ENCODE assay signal across 16 cellular contexts in the genomic region with DNA sequence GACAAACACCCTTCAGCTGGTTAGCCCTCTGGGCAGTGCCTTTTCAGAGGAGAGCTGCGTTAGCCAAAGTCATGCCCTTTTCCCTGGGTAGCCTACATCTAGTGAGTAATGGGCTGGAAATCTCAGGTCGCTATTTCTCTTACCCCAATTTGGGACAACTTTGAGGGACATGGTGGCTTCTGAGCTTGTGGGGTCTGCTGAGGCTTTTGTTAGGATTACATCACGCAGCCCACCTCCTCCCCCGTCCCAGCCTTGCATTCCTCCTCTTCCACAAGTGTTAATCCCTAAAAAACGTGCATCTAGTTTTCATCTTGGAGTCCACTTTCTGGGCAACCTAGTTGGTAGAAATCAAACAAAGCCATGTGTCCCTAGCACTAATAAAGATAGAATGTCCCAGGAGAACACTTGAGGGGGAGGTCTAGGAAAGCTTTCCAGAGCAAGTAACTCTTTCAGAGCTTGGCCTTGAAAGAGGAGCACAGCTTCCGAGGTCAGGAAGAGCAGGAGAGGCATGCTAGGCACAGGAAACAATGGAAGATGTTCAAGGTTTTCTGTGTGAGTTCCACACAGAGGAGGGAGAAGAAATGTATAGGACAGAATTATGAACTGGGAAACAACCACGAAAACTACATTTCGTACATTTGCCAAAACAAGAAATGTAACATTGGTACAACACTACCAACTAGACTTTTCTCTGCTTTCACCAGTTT. TPM values are rescaled to one million over a fixed set of nuclear protein-coding genes. Genes with fewer than 3 reads are reported as not detected.
DNase-seq lines count a peak whose midpoint lies in the region; ATAC-seq and TF ChIP-seq lines count a peak whose summit lies in the region.
"Had no signal": no experiment of that assay in that cellular context is flagged by ENCODE, and none has a peak within 500 bp of the region (broad histone marks: within the 10 kb centered on the region; RNA-seq: fewer than 3 reads in every experiment).

No MANE protein-coding gene starts in this region.

- intact Hi-C loops in right cardiac atrium (cut with DNase I) (no loop called here), left cardiac atrium (cut with DNase I) (loop anchor here (5.0 kb wide), 2 partner anchors 64 to 69 kb away; a partner anchor contains a TSS)

- no peak overlapping the region for H3K4me3 ChIP-seq in right cardiac atrium (ENCODE audit: low read length)
- no peak overlapping the region for H3K4me3 ChIP-seq in stomach smooth muscle (ENCODE audit: low read length in 2 of 2)

- no peaks in the 10 kb centered on the region for H3K27me3 Mint-ChIP-seq in T-helper 17 cell
- peaks cover 7% of the 10 kb centered on the region for H3K27me3 Mint-ChIP-seq in glutamatergic neuron (ENCODE audit: unreplicated experiment)

- H3K27ac ChIP-seq in right cardiac atrium (ENCODE audit: low read length) (peak overlapping the region; percentile 5), stomach smooth muscle (ENCODE audit: low read length) (peak overlapping the region; percentile 24)
- H3K27ac ChIP-seq: WERI-Rb-1 had no signal

- no peak for DNase-seq in right cardiac atrium
- no peak for DNase-seq in left cardiac atrium
- DNase-seq in T-helper 17 cell, result no peak
- no peak for DNase-seq in glutamatergic neuron
- DNase-seq in stimulated activated CD4-positive, alpha-beta T cell treated with anti-CD3 and anti-CD28 coated beads, Interleukin-15, amount 100 ng/mL, for 24 hours, result no peak
- DNase-seq in cerebellar nuclear complex (lab: John Stamatoyannopoulos, UW), result no peak
- DNase-seq: kidney glomerular epithelial cell; NCI-H1417; NCI-H510A treated with DMSO at 0.1 percent for 48 hours; SHP77; stimulated activated naive CD4-positive, alpha-beta T cell treated with Interleukin-2 at 50 U/mL for 16 hours; WERI-Rb-1 had no signal

- 67% methylated on average over 8 of the region's 8 CpGs for WGBS in right cardiac atrium

- no peaks in the 10 kb centered on the region for H3K9me3 ChIP-seq in right cardiac atrium (ENCODE audit: control insufficient read depth, low read length)
- no peaks in the 10 kb centered on the region for H3K9me3 ChIP-seq in T-helper 17 cell (ENCODE audit: control insufficient read depth, low read length, poor library complexity, severe bottlenecking)
- H3K9me3 ChIP-seq in stomach smooth muscle (ENCODE audit: control insufficient read depth in 2 of 2, low read length in 2 of 2), result no peaks in the 10 kb centered on the region

- H3K9ac ChIP-seq in stomach smooth muscle (ENCODE audit: low read length in 2 of 2), result no peak overlapping the region

- peak overlapping the region; percentile 100 for H3K4me3 Mint-ChIP-seq in T-helper 17 cell
- peak overlapping the region; percentile 50 for H3K4me3 Mint-ChIP-seq in glutamatergic neuron (ENCODE audit: unreplicated experiment)
- H3K4me3 Mint-ChIP-seq: CD14-positive monocyte had no signal

- peaks cover 42% of the 10 kb centered on the region for H3K4me1 Mint-ChIP-seq in T-helper 17 cell
- H3K4me1 Mint-ChIP-seq in glutamatergic neuron (ENCODE audit: low read depth, unreplicated experiment), result peaks cover 21% of the 10 kb centered on the region

- H3K9me3 Mint-ChIP-seq in glutamatergic neuron (ENCODE audit: unreplicated experiment), result peaks cover 4% of the 10 kb centered on the region

- H3K27ac Mint-ChIP-seq in T-helper 17 cell, result peak overlapping the region; percentile 100
- no peak overlapping the region for H3K27ac Mint-ChIP-seq in glutamatergic neuron (ENCODE audit: unreplicated experiment)

- H3K4me1 ChIP-seq in right cardiac atrium (ENCODE audit: control insufficient read depth, insufficient read depth, low read length), result peaks cover 7% of the 10 kb centered on the region
- peaks cover 18% of the 10 kb centered on the region for H3K4me1 ChIP-seq in stomach smooth muscle (ENCODE audit: control insufficient read depth, insufficient read depth, low read length)

- ATAC-seq in right cardiac atrium, result no peak
- no peak for ATAC-seq in left cardiac atrium
- no peak for ATAC-seq in T-helper 17 cell
- ATAC-seq in HG02840 (IDR thresholded peaks at IDR 0.05; ENCODE audit: low FRiP score, unreplicated experiment), result no peak

- no peak for TF ChIP-seq CTCF in glutamatergic neuron (IDR thresholded peaks at IDR 0.05; ENCODE audit: partially characterized antibody, unreplicated experiment)

- H3K36me3 Mint-ChIP-seq in T-helper 17 cell (ENCODE audit: low read depth) (peaks cover 15% of the 10 kb centered on the region), glutamatergic neuron (ENCODE audit: unreplicated experiment) (no peaks in the 10 kb centered on the region)

- H3K36me3 ChIP-seq in stomach smooth muscle (ENCODE audit: control insufficient read depth in 2 of 2, insufficient read depth in 2 of 2, low read length in 2 of 2), result peaks cover 13 to 16% of the 10 kb centered on the region in 2 donors

- H3K27me3 ChIP-seq in right cardiac atrium (ENCODE audit: control insufficient read depth, insufficient read depth) (no peaks in the 10 kb centered on the region), stomach smooth muscle (ENCODE audit: control insufficient read depth in 1 of 2, insufficient read depth in 2 of 2, low read length in 2 of 2) (no peaks in the 10 kb centered on the region)

RNA-seq across cellular contexts. Expression of a gene that starts 2.8 kb away (rescaled TPM):
- 100 to 1,000 TPM; 250 to 276 (median 263) TPM for total RNA-seq in right cardiac atrium
- polyA plus RNA-seq in right cardiac atrium, result 335 TPM
- 100 to 1,000 TPM; 234 to 277 TPM for total RNA-seq in left cardiac atrium
- total RNA-seq in T-helper 17 cell, result 100 to 1,000 TPM; 158 to 163 TPM
- total RNA-seq in glutamatergic neuron (ENCODE audit: unreplicated experiment), result 226 TPM

RNA-seq across cellular contexts. Expression of a gene that starts 50.4 kb away (rescaled TPM):
- 1 to 10 TPM in 1 of 4 donors, not detected in 3; 1.5 TPM for total RNA-seq in right cardiac atrium
- 0.16 TPM for polyA plus RNA-seq in right cardiac atrium
- total RNA-seq in left cardiac atrium, result 1 to 10 TPM in 1 of 2 donors, under 1 TPM in 1; 0.38 to 1.9 TPM
- total RNA-seq in T-helper 17 cell, result 1 to 10 TPM; 2.1 to 3.8 TPM
- not detected for total RNA-seq in glutamatergic neuron (ENCODE audit: unreplicated experiment)
- total RNA-seq: osteocyte had no signal

Comparison
In these comparisons a context has a peak if more than half of its experiments do, and no peak if none do; other contexts are left out.
1. intact Hi-C loops: an anchor here in left cardiac atrium (5.0 kb wide); none called in right cardiac atrium.